Comparison of ENCODE assay signal across 30 cellular contexts in genomic region chr9:103301051-103301450, GRCh38.
"Had no signal": no experiment of that assay in that cellular context is flagged by ENCODE, and none has a peak within 500 bp of the region (broad histone marks: within the 10 kb centered on the region; RNA-seq: fewer than 3 reads in every experiment).

No MANE protein-coding gene starts in this region.

- ATAC-seq: activated naive CD4-positive, alpha-beta T cell treated with anti-CD3 and anti-CD28 coated beads, Interleukin-2, amount 50 U/mL, for 72 hours; activated T-cell treated with anti-CD3 and anti-CD28 coated beads, Interleukin-2, amount 50 U/mL, for 72 hours; esophagus mucosa; WTC11 had no signal

- H3K4me1 Mint-ChIP-seq: activated CD4-positive, alpha-beta memory T cell treated with anti-CD3 and anti-CD28 coated beads, Interleukin-2, amount 10 ng/mL, durations not matched to agents 7 days and 5 days; activated CD4-positive, alpha-beta T cell treated with anti-CD3 and anti-CD28 coated beads, Interleukin-2, amount 10 ng/mL, durations not matched to agents 7 days and 5 days; activated naive CD4-positive, alpha-beta T cell treated with anti-CD3 and anti-CD28 coated beads, Interleukin-2, amount 10 ng/mL, durations not matched to agents 7 days and 5 days; activated naive CD8-positive, alpha-beta T cell treated with anti-CD3 and anti-CD28 coated beads, Interleukin-2, amount 10 ng/mL, durations not matched to agents 7 days and 5 days; central memory CD8-positive, alpha-beta T cell; WTC11 had no signal

- H3K9me3 Mint-ChIP-seq: activated CD4-positive, alpha-beta T cell treated with anti-CD3 and anti-CD28 coated beads, Interleukin-2, amount 10 ng/mL, durations not matched to agents 7 days and 5 days had no signal

- H3K27me3 ChIP-seq: brain microvascular endothelial cell had no signal

- H3K36me3 ChIP-seq: brain microvascular endothelial cell had no signal

- H3K27me3 Mint-ChIP-seq: activated CD4-positive, alpha-beta memory T cell treated with anti-CD3 and anti-CD28 coated beads, Interleukin-2, amount 10 ng/mL, durations not matched to agents 7 days and 5 days; activated CD4-positive, alpha-beta T cell treated with anti-CD3 and anti-CD28 coated beads, Interleukin-2, amount 10 ng/mL, durations not matched to agents 7 days and 5 days; activated naive CD4-positive, alpha-beta T cell treated with anti-CD3 and anti-CD28 coated beads, Interleukin-2, amount 10 ng/mL, durations not matched to agents 7 days and 5 days; activated naive CD8-positive, alpha-beta T cell treated with anti-CD3 and anti-CD28 coated beads, Interleukin-2, amount 10 ng/mL, durations not matched to agents 7 days and 5 days; activated T-cell treated with anti-CD3 and anti-CD28 coated beads, Interleukin-2, amount 50 U/mL, for 24 hours; central memory CD8-positive, alpha-beta T cell had no signal

- DNase-seq: activated CD4-positive, alpha-beta memory T cell treated with anti-CD3 and anti-CD28 coated beads, Interleukin-2, amount 10 ng/mL, durations not matched to agents 7 days and 5 days; activated CD4-positive, alpha-beta T cell treated with anti-CD3 and anti-CD28 coated beads for 1 hour; activated CD4-positive, alpha-beta T cell treated with anti-CD3 and anti-CD28 coated beads for 4 hours; activated CD4-positive, alpha-beta T cell treated with anti-CD3 and anti-CD28 coated beads, Interleukin-2, amount 10 ng/mL, durations not matched to agents 7 days and 5 days; activated CD4-positive, alpha-beta T cell treated with anti-CD3 and anti-CD28 coated beads, Interleukin-2, amount 50 U/mL, for 4 hours; activated CD8-positive, alpha-beta memory T cell treated with anti-CD3 and anti-CD28 coated beads, Interleukin-2, amount 50 U/mL, for 48 hours; activated gamma-delta T cell; activated naive CD4-positive, alpha-beta T cell; activated naive CD4-positive, alpha-beta T cell treated with anti-CD3 and anti-CD28 coated beads, Interleukin-2, amount 10 ng/mL, durations not matched to agents 7 days and 5 days; activated naive CD8-positive, alpha-beta T cell treated with anti-CD3 and anti-CD28 coated beads, Interleukin-2, amount 10 ng/mL, durations not matched to agents 7 days and 5 days; activated T-cell treated with anti-CD3 and anti-CD28 coated beads for 4 hours; activated T-cell treated with anti-CD3 and anti-CD28 coated beads, Interleukin-2, amount 50 U/mL, for 24 hours; activated T-cell treated with anti-CD3 and anti-CD28 coated beads, Interleukin-2, amount 50 U/mL, for 72 hours; amniotic stem cell; anterior cingulate cortex; brain microvascular endothelial cell; dermis blood vessel endothelial cell; effector CD8-positive, alpha-beta T cell; foreskin fibroblast; head of caudate nucleus; T-helper 2 cell had no signal

- H3K4me3 ChIP-seq: coronary artery had no signal

- FAIRE-seq: astrocyte, bronchial epithelial cell, frontal cortex had no signal

- H3K4me3 Mint-ChIP-seq: activated CD4-positive, alpha-beta memory T cell treated with anti-CD3 and anti-CD28 coated beads, Interleukin-2, amount 10 ng/mL, durations not matched to agents 7 days and 5 days; activated CD4-positive, alpha-beta T cell treated with anti-CD3 and anti-CD28 coated beads, Interleukin-2, amount 10 ng/mL, durations not matched to agents 7 days and 5 days; activated naive CD4-positive, alpha-beta T cell treated with anti-CD3 and anti-CD28 coated beads, Interleukin-2, amount 10 ng/mL, durations not matched to agents 7 days and 5 days; activated naive CD8-positive, alpha-beta T cell treated with anti-CD3 and anti-CD28 coated beads, Interleukin-2, amount 10 ng/mL, durations not matched to agents 7 days and 5 days; activated T-cell treated with anti-CD3 and anti-CD28 coated beads, Interleukin-2, amount 50 U/mL, for 24 hours; activated T-cell treated with anti-CD3 and anti-CD28 coated beads, Interleukin-2, amount 50 U/mL, for 72 hours; central memory CD8-positive, alpha-beta T cell; WTC11 had no signal

- H3K27ac ChIP-seq: brain microvascular endothelial cell, coronary artery, VCaP had no signal

- H3K27ac Mint-ChIP-seq: activated CD4-positive, alpha-beta memory T cell treated with anti-CD3 and anti-CD28 coated beads, Interleukin-2, amount 10 ng/mL, durations not matched to agents 7 days and 5 days; activated CD4-positive, alpha-beta T cell treated with anti-CD3 and anti-CD28 coated beads, Interleukin-2, amount 10 ng/mL, durations not matched to agents 7 days and 5 days; activated naive CD4-positive, alpha-beta T cell treated with anti-CD3 and anti-CD28 coated beads, Interleukin-2, amount 10 ng/mL, durations not matched to agents 7 days and 5 days; activated naive CD4-positive, alpha-beta T cell treated with anti-CD3 and anti-CD28 coated beads, Interleukin-2, amount 50 U/mL, for 72 hours; activated naive CD8-positive, alpha-beta T cell treated with anti-CD3 and anti-CD28 coated beads, Interleukin-2, amount 10 ng/mL, durations not matched to agents 7 days and 5 days; activated T-cell treated with anti-CD3 and anti-CD28 coated beads, Interleukin-2, amount 50 U/mL, for 24 hours; activated T-cell treated with anti-CD3 and anti-CD28 coated beads, Interleukin-2, amount 50 U/mL, for 72 hours; WTC11 had no signal

- H3K36me3 Mint-ChIP-seq: activated naive CD4-positive, alpha-beta T cell treated with anti-CD3 and anti-CD28 coated beads, Interleukin-2, amount 10 ng/mL, durations not matched to agents 7 days and 5 days; activated naive CD4-positive, alpha-beta T cell treated with anti-CD3 and anti-CD28 coated beads, Interleukin-2, amount 50 U/mL, for 72 hours; activated naive CD8-positive, alpha-beta T cell treated with anti-CD3 and anti-CD28 coated beads, Interleukin-2, amount 10 ng/mL, durations not matched to agents 7 days and 5 days; WTC11 had no signal
